In genomic region chr1:150429805-150430204, GRCh38 we compare ENCODE assay signal across 8 cellular contexts. TPM values are rescaled to one million over a fixed set of nuclear protein-coding genes. Genes with fewer than 3 reads are reported as not detected.
DNase-seq lines count a peak whose midpoint lies in the region; ATAC-seq and TF ChIP-seq lines count a peak whose summit lies in the region.
"Had no signal": no experiment of that assay in that cellular context is flagged by ENCODE, and none has a peak within 500 bp of the region (broad histone marks: within the 10 kb centered on the region; RNA-seq: fewer than 3 reads in every experiment).

No MANE protein-coding gene starts in this region.

- H3K9me3 Mint-ChIP-seq in activated T-helper 2 cell treated with anti-CD3 and anti-CD28 coated beads, Interferon-gamma antibody, Interleukin-2, Interleukin-4, amounts not matched to agents 10 μg/mL and 5 μg/mL and 100 μg/mL, durations not matched to agents 14 hours and 24 hours and 36 hours = no peaks in the 10 kb centered on the region
- no peaks in the 10 kb centered on the region for H3K9me3 Mint-ChIP-seq in memory B cell

- no peaks in the 10 kb centered on the region for H3K9me3 ChIP-seq in IMR-90 (ENCODE audit: control insufficient read depth, insufficient read depth, low read length)

- no peaks in the 10 kb centered on the region for H4K20me1 ChIP-seq in IMR-90 (ENCODE audit: insufficient read depth, low read length)

- ATAC-seq in IMR-90 (ENCODE audit: low read depth) (no peak), memory B cell (ENCODE audit: low read depth) (peak; percentile 27), GM21786 (IDR thresholded peaks at IDR 0.05; ENCODE audit: unreplicated experiment) (no peak), GM19467 (IDR thresholded peaks at IDR 0.05; ENCODE audit: unreplicated experiment) (no peak)
- ATAC-seq: left cardiac atrium had no signal

- H3K27ac Mint-ChIP-seq in activated T-helper 2 cell treated with anti-CD3 and anti-CD28 coated beads, Interferon-gamma antibody, Interleukin-2, Interleukin-4, amounts not matched to agents 10 μg/mL and 5 μg/mL and 100 μg/mL, durations not matched to agents 14 hours and 24 hours and 36 hours = peak overlapping the region; percentile 64
- peak overlapping the region; percentile 45 for H3K27ac Mint-ChIP-seq in memory B cell

- H4K91ac ChIP-seq in IMR-90 (ENCODE audit: insufficient read depth, low read depth, low read length) = no peak overlapping the region

- BruUV-seq in IMR-90 (replicated peaks; lab: Mats Ljungman, UMichigan) = no TSS peak

- H3K36me3 Mint-ChIP-seq in activated T-helper 2 cell treated with anti-CD3 and anti-CD28 coated beads, Interferon-gamma antibody, Interleukin-2, Interleukin-4, amounts not matched to agents 10 μg/mL and 5 μg/mL and 100 μg/mL, durations not matched to agents 14 hours and 24 hours and 36 hours (ENCODE audit: low read depth) = peaks cover 7% of the 10 kb centered on the region
- peaks cover 14% of the 10 kb centered on the region for H3K36me3 Mint-ChIP-seq in memory B cell

- TF ChIP-seq CTCF in IMR-90 (conservative IDR thresholded peaks at IDR 0.05; ENCODE audit: low read depth, low read length) = no peak

- no peak overlapping the region for H2BK20ac ChIP-seq in IMR-90 (ENCODE audit: low read depth, low read length)

- H2AK9ac ChIP-seq in IMR-90 (replicated peaks; ENCODE audit: low read depth, low read length, poor library complexity) = no peak overlapping the region

- H3K36me3 ChIP-seq in IMR-90 (ENCODE audit: control insufficient read depth, insufficient read depth, low read length) = peaks cover 4% of the 10 kb centered on the region

- H2BK5ac ChIP-seq in IMR-90 (ENCODE audit: low read depth, low read length, poor library complexity, severe bottlenecking) = no peak overlapping the region

- CTCF ChIA-PET in IMR-90 (lab: Yijun Ruan, JAX) = interaction anchor here (0.8 kb wide), 1 partner anchor 15 kb away, joined by 3 read pairs; no protein-coding TSS in a partner anchor

- H3K4me3 Mint-ChIP-seq in activated T-helper 2 cell treated with anti-CD3 and anti-CD28 coated beads, Interferon-gamma antibody, Interleukin-2, Interleukin-4, amounts not matched to agents 10 μg/mL and 5 μg/mL and 100 μg/mL, durations not matched to agents 14 hours and 24 hours and 36 hours (ENCODE audit: low read depth) = no peak overlapping the region
- no peak overlapping the region for H3K4me3 Mint-ChIP-seq in memory B cell

- no peak for TF ChIP-seq POLR2A in IMR-90 (IDR thresholded peaks at IDR 0.05; ENCODE audit: low read depth, low read length)

- in situ Hi-C loops in IMR-90 (cut with MboI; ENCODE audit: low sequenced_read_pairs) = no loop called here

- H2BK120ac ChIP-seq in IMR-90 (ENCODE audit: low read depth, low read length) = no peak overlapping the region

- no peak overlapping the region for H3K56ac ChIP-seq in IMR-90 (ENCODE audit: extremely low read depth, insufficient read depth, low read length)

- H2AK5ac ChIP-seq in IMR-90 (ENCODE audit: low read depth, low read length) = no peak overlapping the region

- H3K14ac ChIP-seq in IMR-90 (replicated peaks; ENCODE audit: low read depth, low read length) = no peak overlapping the region

- H3K4me1 Mint-ChIP-seq in activated T-helper 2 cell treated with anti-CD3 and anti-CD28 coated beads, Interferon-gamma antibody, Interleukin-2, Interleukin-4, amounts not matched to agents 10 μg/mL and 5 μg/mL and 100 μg/mL, durations not matched to agents 14 hours and 24 hours and 36 hours (ENCODE audit: low read depth) = peaks cover 10% of the 10 kb centered on the region
- peaks cover 13% of the 10 kb centered on the region for H3K4me1 Mint-ChIP-seq in memory B cell

- H3K4ac ChIP-seq in IMR-90 (ENCODE audit: low read depth, low read length) = no peak overlapping the region

- intact Hi-C loops in IMR-90 (cut with micrococcal nuclease) = loop anchor here (10.0 kb wide), 1 partner anchor 55 kb away; no protein-coding TSS in a partner anchor
- intact Hi-C loops in activated T-helper 2 cell treated with anti-CD3 and anti-CD28 coated beads, Interferon-gamma antibody, Interleukin-2, Interleukin-4, amounts not matched to agents 10 μg/mL and 5 μg/mL and 100 μg/mL, durations not matched to agents 14 hours and 24 hours and 36 hours (cut with micrococcal nuclease) = loop anchor here (5.0 kb wide), 1 partner anchor 63 kb away; no protein-coding TSS in a partner anchor

- H2BK15ac ChIP-seq in IMR-90 (ENCODE audit: low read depth, low read length) = no peak overlapping the region

- H3K79me1 ChIP-seq in IMR-90 (ENCODE audit: low read depth in 1 of 2, low read length in 2 of 2) = peaks cover 6 to 29% of the 10 kb centered on the region in 2 experiments; a peak in 3 of 4 replicates

- H3K27me3 Mint-ChIP-seq in activated T-helper 2 cell treated with anti-CD3 and anti-CD28 coated beads, Interferon-gamma antibody, Interleukin-2, Interleukin-4, amounts not matched to agents 10 μg/mL and 5 μg/mL and 100 μg/mL, durations not matched to agents 14 hours and 24 hours and 36 hours (ENCODE audit: low read depth) = no peaks in the 10 kb centered on the region
- H3K27me3 Mint-ChIP-seq in memory B cell = no peaks in the 10 kb centered on the region

- no peak for TF ChIP-seq RAD21 in IMR-90 (IDR thresholded peaks at IDR 0.05; ENCODE audit: low read length)

- no peaks in the 10 kb centered on the region for H3K4me1 ChIP-seq in IMR-90 (ENCODE audit: control insufficient read depth, insufficient read depth, low read length)

- 0 out of 2 replicates have a peak, but pooled peaks cover 4% of the 10 kb centered on the region for H3K9me1 ChIP-seq in IMR-90 (ENCODE audit: insufficient read depth, low read length)

- no peak overlapping the region for H3K4me3 ChIP-seq in IMR-90 (ENCODE audit: insufficient read depth, low read depth, low read length)

- WGBS in IMR-90 (ENCODE audit: extremely low coverage in 2 of 2, insufficient read length in 1 of 2), 2 experiments = no CpG with 5 or more reads among the region's 3 CpGs

- DNase-seq in DMS53 treated with DMSO at 0.1 percent for 48 hours (lab: John Stamatoyannopoulos, UW; ENCODE audit: unreplicated experiment) (peak; percentile 20), IMR-90 (peak; percentile 7), memory B cell (ENCODE audit: low spot score in 2 of 2) (no peak)
- no peak for DNase-seq in activated T-helper 2 cell treated with anti-CD3 and anti-CD28 coated beads, Interferon-gamma antibody, Interleukin-2, Interleukin-4, amounts not matched to agents 10 μg/mL and 5 μg/mL and 100 μg/mL, durations not matched to agents 14 hours and 24 hours and 36 hours (ENCODE audit: low spot score)
- no peak for DNase-seq in activated effector memory CD4-positive, alpha-beta T cell treated with anti-CD3 and anti-CD28 coated beads, Interleukin-2, amount 50 U/mL, for 16 hours
- DNase-seq: left cardiac atrium had no signal

- no peak overlapping the region for H4K5ac ChIP-seq in IMR-90 (ENCODE audit: low read depth, low read length)

- H3K27me3 ChIP-seq in IMR-90 (ENCODE audit: control insufficient read depth, insufficient read depth, low read length) = no peaks in the 10 kb centered on the region

- no peak overlapping the region for H2AFZ ChIP-seq in IMR-90 (replicated peaks; ENCODE audit: low read length, poor library complexity)

- H3K27ac ChIP-seq in IMR-90 (ENCODE audit: insufficient read depth, low read length) = no peak overlapping the region

- no peak overlapping the region for H3K4me2 ChIP-seq in IMR-90 (ENCODE audit: low read depth, low read length)

- H3K23ac ChIP-seq in IMR-90 (ENCODE audit: low read depth, low read length) = no peak overlapping the region

- H3K9ac ChIP-seq in IMR-90 (ENCODE audit: low read depth, low read length) = no peak overlapping the region

- POLR2A ChIA-PET in IMR-90 (lab: Charles Lee; ENCODE audit: unreplicated experiment) = no interaction called here

- no peak overlapping the region for H4K8ac ChIP-seq in IMR-90 (ENCODE audit: low read depth in 2 of 2, low read length in 2 of 2)

- dilution Hi-C loops in IMR-90 (cut with HindIII; ENCODE audit: low sequenced_read_pairs, unreplicated experiment) = no loop called here

- H3K18ac ChIP-seq in IMR-90 (ENCODE audit: low read depth, low read length) = no peak overlapping the region

TF ChIP-seq in IMR-90, 13 proteins besides CTCF, POLR2A, EP300 and RAD21:
- no peak for TF ChIP-seq NFE2L2 (IDR thresholded peaks at IDR 0.05; ENCODE audit: low read depth, low read length)
- TF ChIP-seq BHLHE40 (IDR thresholded peaks at IDR 0.05; ENCODE audit: low read depth, low read length) = no peak
- TF ChIP-seq FOS (IDR thresholded peaks at IDR 0.05; ENCODE audit: low read depth, low read length) = no peak
- TF ChIP-seq MAZ (IDR thresholded peaks at IDR 0.05; ENCODE audit: borderline replicate concordance, low read depth, low read length) = no peak
- no peak for TF ChIP-seq USF2 (IDR thresholded peaks at IDR 0.05; ENCODE audit: low read depth, low read length)

RNA-seq across cellular contexts. Expression of gene TARS2, which starts 57.4 kb away (rescaled TPM):
- 10.9 and 12.2 TPM in 2 replicates for total RNA-seq in IMR-90 (2012; rRNA removed)
- polyA plus RNA-seq in IMR-90 (2012; rRNA removed) = 20.4 and 21.8 TPM in 2 replicates
- polyA plus RNA-seq in IMR-90 (2012; cell fraction: cytosol; rRNA removed) = 16.2 and 18.1 TPM in 2 replicates
- 16.1 and 19.7 TPM in 2 replicates for polyA plus RNA-seq in IMR-90 (2012; cell fraction: nucleus; rRNA removed; ENCODE audit: low replicate concordance)
- total RNA-seq in activated T-helper 2 cell treated with anti-CD3 and anti-CD28 coated beads, Interferon-gamma antibody, Interleukin-2, Interleukin-4, amounts not matched to agents 10 μg/mL and 5 μg/mL and 100 μg/mL, durations not matched to agents 14 hours and 24 hours and 36 hours = 66.2 and 69.8 TPM in 2 replicates

Comparison
In these comparisons a context has a peak if more than half of its experiments do, and no peak if none do; other contexts are left out.
1. DNase-seq: peak in DMS53 treated with DMSO at 0.1 percent for 48 hours (single experiment) and IMR-90 (single experiment); none in activated T-helper 2 cell treated with anti-CD3 and anti-CD28 coated beads, Interferon-gamma antibody, Interleukin-2, Interleukin-4, amounts not matched to agents 10 μg/mL and 5 μg/mL and 100 μg/mL, durations not matched to agents 14 hours and 24 hours and 36 hours (single experiment), memory B cell (0 of 2) and activated effector memory CD4-positive, alpha-beta T cell treated with anti-CD3 and anti-CD28 coated beads, Interleukin-2, amount 50 U/mL, for 16 hours (single experiment).